20 cellular contexts compared by ENCODE assay signal in genomic region chr3:32612551-32612950, GRCh38. TPM values are rescaled to one million over a fixed set of nuclear protein-coding genes. Genes with fewer than 3 reads are reported as not detected.
DNase-seq lines count a peak whose midpoint lies in the region; ATAC-seq and TF ChIP-seq lines count a peak whose summit lies in the region.
"Had no signal": no experiment of that assay in that cellular context is flagged by ENCODE, and none has a peak within 500 bp of the region (broad histone marks: within the 10 kb centered on the region; RNA-seq: fewer than 3 reads in every experiment).

No MANE protein-coding gene starts in this region.

- H3K4me1 ChIP-seq in left ventricle myocardium inferior: no peaks in the 10 kb centered on the region
- peaks cover 9% of the 10 kb centered on the region; the same call in 1 of the 2 replicates for H3K4me1 ChIP-seq in GM23338 (ENCODE audit: insufficient read depth)
- H3K4me1 ChIP-seq: A549, BE2C, Peyer's patch had no signal

- H3K79me2 ChIP-seq in GM23338 (replicated peaks; ENCODE audit: insufficient read depth): no peaks in the 10 kb centered on the region

- no peaks in the 10 kb centered on the region for H3K27me3 ChIP-seq in left ventricle myocardium inferior (ENCODE audit: low read depth)
- H3K27me3 ChIP-seq in GM23338 (ENCODE audit: insufficient read depth): no peaks in the 10 kb centered on the region
- H3K27me3 ChIP-seq: BE2C, Peyer's patch had no signal

- H3K36me3 Mint-ChIP-seq in GM23338 (ENCODE audit: low read depth): no peaks in the 10 kb centered on the region
- no peaks in the 10 kb centered on the region for H3K36me3 Mint-ChIP-seq in activated CD4-positive, alpha-beta T cell treated with anti-CD3 and anti-CD28 coated beads, Interleukin-2, amount 10 ng/mL, durations not matched to agents 7 days and 5 days (ENCODE audit: low read depth)

- no peaks in the 10 kb centered on the region for H4K20me1 ChIP-seq in GM23338 (replicated peaks; ENCODE audit: insufficient read depth)

- H3K27me3 Mint-ChIP-seq in GM23338 (ENCODE audit: insufficient read depth, low read depth, poor library complexity): no peaks in the 10 kb centered on the region
- H3K27me3 Mint-ChIP-seq in activated CD4-positive, alpha-beta T cell treated with anti-CD3 and anti-CD28 coated beads, Interleukin-2, amount 10 ng/mL, durations not matched to agents 7 days and 5 days: peaks cover 10% of the 10 kb centered on the region

- no peaks in the 10 kb centered on the region for H3K9me2 ChIP-seq in GM23338 (ENCODE audit: insufficient read depth)

- no peaks in the 10 kb centered on the region for H3K9me3 Mint-ChIP-seq in GM23338
- H3K9me3 Mint-ChIP-seq in activated CD4-positive, alpha-beta T cell treated with anti-CD3 and anti-CD28 coated beads, Interleukin-2, amount 10 ng/mL, durations not matched to agents 7 days and 5 days: no peaks in the 10 kb centered on the region
- H3K9me3 Mint-ChIP-seq: CD4-positive, alpha-beta T cell had no signal

- H3K9me3 ChIP-seq in left ventricle myocardium inferior (replicated peaks): no peaks in the 10 kb centered on the region
- H3K9me3 ChIP-seq: A549, BE2C, Peyer's patch had no signal

- no peak overlapping the region for H3K4me2 ChIP-seq in GM23338
- H3K4me2 ChIP-seq: A549 had no signal

- H3K4me3 ChIP-seq in left ventricle myocardium inferior (no peak overlapping the region), GM23338 (no peak overlapping the region)
- H3K4me3 ChIP-seq: A549, Peyer's patch had no signal

- no peak overlapping the region for H3K4me3 Mint-ChIP-seq in GM23338
- H3K4me3 Mint-ChIP-seq in activated CD4-positive, alpha-beta T cell treated with anti-CD3 and anti-CD28 coated beads, Interleukin-2, amount 10 ng/mL, durations not matched to agents 7 days and 5 days: no peak overlapping the region
- H3K4me3 Mint-ChIP-seq: CD4-positive, alpha-beta T cell had no signal

- intact Hi-C loops in left ventricle myocardium inferior (cut with micrococcal nuclease) (no loop called here), Right ventricle myocardium inferior (cut with DNase I) (no loop called here)

- no peak overlapping the region for H2AFZ ChIP-seq in GM23338

- no peaks in the 10 kb centered on the region for H3K36me3 ChIP-seq in left ventricle myocardium inferior
- no peaks in the 10 kb centered on the region for H3K36me3 ChIP-seq in GM23338 (ENCODE audit: insufficient read depth)
- H3K36me3 ChIP-seq: BE2C, Peyer's patch had no signal

- POLR2A ChIA-PET in activated CD4-positive, alpha-beta T cell treated with anti-CD3 and anti-CD28 coated beads, Interleukin-2, amount 10 ng/mL, durations not matched to agents 7 days and 5 days (lab: Charles Lee): interaction anchor here (0.6 kb wide), 1 partner anchor 27 kb away, joined by 4 read pairs; no protein-coding TSS in a partner anchor

- H3K4me1 Mint-ChIP-seq in GM23338: peaks cover 15% of the 10 kb centered on the region
- no peaks in the 10 kb centered on the region for H3K4me1 Mint-ChIP-seq in activated CD4-positive, alpha-beta T cell treated with anti-CD3 and anti-CD28 coated beads, Interleukin-2, amount 10 ng/mL, durations not matched to agents 7 days and 5 days

- no peak for TF ChIP-seq CTCF in left ventricle myocardium inferior (IDR thresholded peaks at IDR 0.05; ENCODE audit: borderline replicate concordance)
- no peak for TF ChIP-seq CTCF in GM23338 (conservative IDR thresholded peaks at IDR 0.05; ENCODE audit: low read depth in 2 of 2)

- H3K27ac ChIP-seq in left ventricle myocardium inferior (replicated peaks): peak overlapping the region; percentile 28
- H3K27ac ChIP-seq in caudate nucleus (ENCODE audit: low read depth, low read length): peak overlapping the region; percentile 18
- no peak overlapping the region for H3K27ac ChIP-seq in GM23338 (ENCODE audit: low read depth)
- H3K27ac ChIP-seq: A549, Peyer's patch had no signal

- ATAC-seq in Right ventricle myocardium inferior (no peak), GM18517 (IDR thresholded peaks at IDR 0.05; ENCODE audit: unreplicated experiment) (no peak), GM23338 (no peak)
- ATAC-seq: A549 had no signal

- no peak for DNase-seq in left ventricle myocardium inferior
- DNase-seq in Right ventricle myocardium inferior (ENCODE audit: missing footprints): no peak
- DNase-seq in caudate nucleus (lab: John Stamatoyannopoulos, UW): peak in 2 of 61 donors; percentile 22 to 43
- DNase-seq in middle frontal gyrus (ENCODE audit: extremely low spot score, low spot score): peak; percentile 46
- no peak for DNase-seq in GM23338 (ENCODE audit: low spot score)
- DNase-seq in activated CD4-positive, alpha-beta T cell treated with anti-CD3 and anti-CD28 coated beads, Interleukin-2, amount 10 ng/mL, durations not matched to agents 7 days and 5 days: no peak
- DNase-seq: BE2C; CD4-positive, alpha-beta T cell; COR-L47; DMS79; KG1; NCI-H1092 treated with DMSO at 0.1 percent for 48 hours; NCI-H1436 treated with DMSO at 0.1 percent for 48 hours; NCI-H2029; NCI-H2171 treated with DMSO at 0.1 percent for 48 hours; NCI-H524 treated with DMSO at 0.1 percent for 48 hours; NCI-H82; Peyer's patch had no signal

- CTCF ChIA-PET in activated CD4-positive, alpha-beta T cell treated with anti-CD3 and anti-CD28 coated beads, Interleukin-2, amount 10 ng/mL, durations not matched to agents 7 days and 5 days (lab: Charles Lee): no interaction called here

- no peaks in the 10 kb centered on the region for H3F3A ChIP-seq in GM23338 (replicated peaks; ENCODE audit: low read depth)

- H3K27ac Mint-ChIP-seq in GM23338: no peak overlapping the region
- no peak overlapping the region for H3K27ac Mint-ChIP-seq in activated CD4-positive, alpha-beta T cell treated with anti-CD3 and anti-CD28 coated beads, Interleukin-2, amount 10 ng/mL, durations not matched to agents 7 days and 5 days
- H3K27ac Mint-ChIP-seq: CD4-positive, alpha-beta T cell had no signal

TF ChIP-seq in GM23338, 12 proteins besides CTCF, POLR2A, EP300 and RAD21:
- TF ChIP-seq REST (IDR thresholded peaks at IDR 0.05; ENCODE audit: unreplicated experiment) (no peak), ETS1 (IDR thresholded peaks at IDR 0.05) (no peak), ZNF331 (CRISPR knock-in tag; IDR thresholded peaks at IDR 0.05; ENCODE audit: low read depth) (no peak), STAT1 (IDR thresholded peaks at IDR 0.05; ENCODE audit: unreplicated experiment) (no peak), CREB1 (CRISPR knock-in tag; IDR thresholded peaks at IDR 0.05; ENCODE audit: low read depth) (no peak)
TF ChIP-seq in GM23338: peak in this region for 0.

RNA-seq across cellular contexts. Expression of gene DYNC1LI1, which starts 41.9 kb away (rescaled TPM):
- 53.8 TPM for total RNA-seq in left ventricle myocardium inferior
- total RNA-seq in Right ventricle myocardium inferior: 53.6 TPM
- total RNA-seq in GM23338 (2014; rRNA removed; shearing (Covaris generic)): 45.1 and 52.9 TPM in 2 replicates
- 41.7 and 48.0 TPM in 2 replicates for polyA plus RNA-seq in GM23338 (2016; fragmentation: Nextera tagmentation; extraction: Ambion mirVana)
- 10 to 100 TPM; 26.9 to 28.3 TPM for total RNA-seq in activated CD4-positive, alpha-beta T cell treated with anti-CD3 and anti-CD28 coated beads, Interleukin-2, amount 10 ng/mL, durations not matched to agents 7 days and 5 days
